ENCODE assay signal across 30 cellular contexts in genomic region chr5:3320317-3320865, GRCh38.
DNase-seq lines count a peak whose midpoint lies in the region; ATAC-seq and TF ChIP-seq lines count a peak whose summit lies in the region.
"Had no signal": no experiment of that assay in that cellular context is flagged by ENCODE, and none has a peak within 500 bp of the region (broad histone marks: within the 10 kb centered on the region; RNA-seq: fewer than 3 reads in every experiment).

No MANE protein-coding gene starts in this region.

- peaks cover 0 to 3% (median 0%) of the 10 kb centered on the region in 3 donors for H3K27me3 ChIP-seq in sigmoid colon
- H3K27me3 ChIP-seq: BLaER1 treated with 17β-estradiol and CSF1 and Interleukin-3, amounts not matched to agents 10 nM and 100 nM; body of pancreas had no signal

- no peak for ATAC-seq in GM18519 (IDR thresholded peaks at IDR 0.05; ENCODE audit: low FRiP score, unreplicated experiment)
- no peak for ATAC-seq in naive thymus-derived CD8-positive, alpha-beta T cell
- ATAC-seq: activated CD8-positive, alpha-beta memory T cell treated with anti-CD3 and anti-CD28 coated beads, Interleukin-2, amount 10 ng/mL, durations not matched to agents 7 days and 5 days; activated naive CD8-positive, alpha-beta T cell treated with anti-CD3 and anti-CD28 coated beads, Interleukin-2, amount 50 U/mL, for 24 hours; body of pancreas; GM23338; K562; left cardiac atrium; stimulated activated naive CD8-positive, alpha-beta T cell treated with anti-CD3 and anti-CD28 coated beads, Interleukin-15, amount 100 ng/mL, for 72 hours had no signal

- TF ChIP-seq CTCF in RWPE1 (conservative IDR thresholded peaks at IDR 0.05; ENCODE audit: low read depth), result no peak
- no peak for TF ChIP-seq CTCF in sigmoid colon (IDR thresholded peaks at IDR 0.05)

- DNase-seq in AG20443 (ENCODE audit: low spot score) (peak; percentile 88), RWPE1 (ENCODE audit: low spot score) (peak; percentile 18), dermis microvascular lymphatic vessel endothelial cell (ENCODE audit: low read depth in 2 of 2) (peak; percentile 86 to 97), sigmoid colon (peak; percentile 48), NCI-H1417 treated with DMSO at 0.1 percent for 48 hours (lab: John Stamatoyannopoulos, UW) (no peak), activated T-cell treated with anti-CD3 and anti-CD28 coated beads for 4 hours (no peak)
- DNase-seq in naive thymus-derived CD8-positive, alpha-beta T cell, result no peak
- DNase-seq: activated CD4-positive, alpha-beta T cell treated with anti-CD3 and anti-CD28 coated beads, Interleukin-2, amount 50 U/mL, for 4 hours; activated CD8-positive, alpha-beta memory T cell treated with anti-CD3 and anti-CD28 coated beads, Interleukin-2, amount 10 ng/mL, durations not matched to agents 7 days and 5 days; activated naive CD4-positive, alpha-beta T cell; activated naive CD8-positive, alpha-beta T cell treated with anti-CD3 and anti-CD28 coated beads, Interleukin-2, amount 50 U/mL, for 24 hours; activated T-cell treated with anti-CD3 and anti-CD28 coated beads, Interleukin-2, amount 50 U/mL, for 48 hours; body of pancreas; left cardiac atrium; NCI-H1105 treated with DMSO at 0.1 percent for 48 hours; NCI-H2029 treated with DMSO at 0.1 percent for 48 hours; NCI-H524; OCI-M1; stimulated activated naive CD8-positive, alpha-beta T cell treated with anti-CD3 and anti-CD28 coated beads, Interleukin-15, amount 100 ng/mL, for 72 hours had no signal

- H3K36me3 ChIP-seq in sigmoid colon, result no peaks in the 10 kb centered on the region
- H3K36me3 ChIP-seq: BLaER1 treated with 17β-estradiol and CSF1 and Interleukin-3, amounts not matched to agents 10 nM and 100 nM; esophagus muscularis mucosa had no signal

- CTCF ChIA-PET in RWPE1 (lab: Yijun Ruan, JAX), result no interaction called here

- no peaks in the 10 kb centered on the region for H3K4me1 Mint-ChIP-seq in naive thymus-derived CD8-positive, alpha-beta T cell
- H3K4me1 Mint-ChIP-seq: activated CD8-positive, alpha-beta memory T cell treated with anti-CD3 and anti-CD28 coated beads, Interleukin-2, amount 10 ng/mL, durations not matched to agents 7 days and 5 days; activated naive CD8-positive, alpha-beta T cell treated with anti-CD3 and anti-CD28 coated beads, Interleukin-2, amount 50 U/mL, for 24 hours; central memory CD8-positive, alpha-beta T cell; memory B cell; stimulated activated naive CD8-positive, alpha-beta T cell treated with anti-CD3 and anti-CD28 coated beads, Interleukin-15, amount 100 ng/mL, for 72 hours had no signal

- peak overlapping the region; percentile 72 for H3K27ac ChIP-seq in RWPE1
- H3K27ac ChIP-seq in sigmoid colon, result no peak overlapping the region
- H3K27ac ChIP-seq: BLaER1 treated with 17β-estradiol and CSF1 and Interleukin-3, amounts not matched to agents 10 nM and 100 nM; body of pancreas; esophagus muscularis mucosa; parathyroid adenoma; SK-N-MC had no signal

- no peak for TF ChIP-seq POLR2A in sigmoid colon (IDR thresholded peaks at IDR 0.05)

- no peak overlapping the region for H3K4me3 Mint-ChIP-seq in naive thymus-derived CD8-positive, alpha-beta T cell
- H3K4me3 Mint-ChIP-seq: activated CD8-positive, alpha-beta memory T cell treated with anti-CD3 and anti-CD28 coated beads, Interleukin-2, amount 10 ng/mL, durations not matched to agents 7 days and 5 days; activated naive CD8-positive, alpha-beta T cell treated with anti-CD3 and anti-CD28 coated beads, Interleukin-2, amount 50 U/mL, for 24 hours; central memory CD8-positive, alpha-beta T cell; dendritic cell treated with granulocyte-macrophage colony-stimulating factor and Interleukin-4, amounts not matched to agents 40 ng/mL and 50 ng/mL, for 4 days; GM23338; memory B cell; stimulated activated naive CD8-positive, alpha-beta T cell treated with anti-CD3 and anti-CD28 coated beads, Interleukin-15, amount 100 ng/mL, for 72 hours; T-helper 1 cell treated with Interleukin-12 subunit alpha and Interleukin-12 subunit beta and Interleukin-4 antibody, amounts not matched to agents 30 μg/mL and 1 μg/mL, for 36 hours had no signal

- intact Hi-C loops in sigmoid colon (cut with DNase I), result no loop called here

- peaks cover 0 to 3% (median 0%) of the 10 kb centered on the region in 4 donors for H3K9me3 ChIP-seq in sigmoid colon
- H3K9me3 ChIP-seq: body of pancreas, esophagus muscularis mucosa had no signal

- 82 to 86% methylated on average over 17 of the region's 17 CpGs for WGBS in sigmoid colon, 2 donors

- H3K4me1 ChIP-seq in sigmoid colon, result no peaks in the 10 kb centered on the region
- H3K4me1 ChIP-seq: BLaER1 treated with 17β-estradiol and CSF1 and Interleukin-3, amounts not matched to agents 10 nM and 100 nM; body of pancreas; esophagus muscularis mucosa; parathyroid adenoma had no signal

- H3K27me3 Mint-ChIP-seq in naive thymus-derived CD8-positive, alpha-beta T cell, result no peaks in the 10 kb centered on the region
- H3K27me3 Mint-ChIP-seq: activated CD8-positive, alpha-beta memory T cell treated with anti-CD3 and anti-CD28 coated beads, Interleukin-2, amount 10 ng/mL, durations not matched to agents 7 days and 5 days; activated naive CD8-positive, alpha-beta T cell treated with anti-CD3 and anti-CD28 coated beads, Interleukin-2, amount 50 U/mL, for 24 hours; central memory CD8-positive, alpha-beta T cell; dendritic cell treated with granulocyte-macrophage colony-stimulating factor and Interleukin-4, amounts not matched to agents 40 ng/mL and 50 ng/mL, for 4 days; memory B cell; stimulated activated naive CD8-positive, alpha-beta T cell treated with anti-CD3 and anti-CD28 coated beads, Interleukin-15, amount 100 ng/mL, for 72 hours had no signal

- POLR2A ChIA-PET in RWPE1 (lab: Yijun Ruan, JAX; ENCODE audit: low non-redundant PET), result no interaction called here
- POLR2A ChIA-PET in naive thymus-derived CD8-positive, alpha-beta T cell (lab: Charles Lee), result no interaction called here

- H3K4me3 ChIP-seq in sigmoid colon, result no peak overlapping the region
- H3K4me3 ChIP-seq: BLaER1 treated with 17β-estradiol and CSF1 and Interleukin-3, amounts not matched to agents 10 nM and 100 nM; body of pancreas; esophagus muscularis mucosa; GM23338; K562; SK-N-MC had no signal

- H3K9me3 Mint-ChIP-seq in naive thymus-derived CD8-positive, alpha-beta T cell, result peaks cover 0 to 5% (median 0%) of the 10 kb centered on the region in 9 donors
- H3K9me3 Mint-ChIP-seq: central memory CD8-positive, alpha-beta T cell; dendritic cell treated with granulocyte-macrophage colony-stimulating factor and Interleukin-4, amounts not matched to agents 40 ng/mL and 50 ng/mL, for 4 days; GM23338; memory B cell had no signal

- no peak overlapping the region for H3K27ac Mint-ChIP-seq in naive thymus-derived CD8-positive, alpha-beta T cell
- H3K27ac Mint-ChIP-seq: activated CD8-positive, alpha-beta memory T cell treated with anti-CD3 and anti-CD28 coated beads, Interleukin-2, amount 10 ng/mL, durations not matched to agents 7 days and 5 days; activated naive CD8-positive, alpha-beta T cell treated with anti-CD3 and anti-CD28 coated beads, Interleukin-2, amount 50 U/mL, for 24 hours; dendritic cell treated with granulocyte-macrophage colony-stimulating factor and Interleukin-4, amounts not matched to agents 40 ng/mL and 50 ng/mL, for 4 days; GM23338; memory B cell; stimulated activated naive CD8-positive, alpha-beta T cell treated with anti-CD3 and anti-CD28 coated beads, Interleukin-15, amount 100 ng/mL, for 72 hours; T-helper 1 cell treated with Interleukin-12 subunit alpha and Interleukin-12 subunit beta and Interleukin-4 antibody, amounts not matched to agents 30 μg/mL and 1 μg/mL, for 36 hours had no signal

- no peak for TF ChIP-seq EP300 in sigmoid colon (IDR thresholded peaks at IDR 0.05)

- no peaks in the 10 kb centered on the region for H3K36me3 Mint-ChIP-seq in naive thymus-derived CD8-positive, alpha-beta T cell
- H3K36me3 Mint-ChIP-seq: activated CD8-positive, alpha-beta memory T cell treated with anti-CD3 and anti-CD28 coated beads, Interleukin-2, amount 10 ng/mL, durations not matched to agents 7 days and 5 days; memory B cell had no signal

Comparison
In these comparisons a context has a peak if more than half of its experiments do, and no peak if none do; other contexts are left out.
1. DNase-seq: peak in AG20443 (single experiment), RWPE1 (single experiment), dermis microvascular lymphatic vessel endothelial cell (2 of 2) and sigmoid colon (single experiment); none in NCI-H1417 treated with DMSO at 0.1 percent for 48 hours (single experiment), naive thymus-derived CD8-positive, alpha-beta T cell (0 of 10) and activated T-cell treated with anti-CD3 and anti-CD28 coated beads for 4 hours (single experiment).